ENCODE assay signal across 9 cellular contexts in genomic region chr9:123269316-123269715, GRCh38. TPM values are rescaled to one million over a fixed set of nuclear protein-coding genes. Genes with fewer than 3 reads are reported as not detected.
DNase-seq lines count a peak whose midpoint lies in the region; ATAC-seq and TF ChIP-seq lines count a peak whose summit lies in the region.
"Had no signal": no experiment of that assay in that cellular context is flagged by ENCODE, and none has a peak within 500 bp of the region (broad histone marks: within the 10 kb centered on the region; RNA-seq: fewer than 3 reads in every experiment).

No MANE protein-coding gene starts in this region.

- no peaks in the 10 kb centered on the region for H3K27me3 ChIP-seq in CD8-positive, alpha-beta memory T cell (ENCODE audit: insufficient read depth, low read length, poor library complexity, severe bottlenecking)
- H3K27me3 ChIP-seq in MG63 (peaks cover 11% of the 10 kb centered on the region; the same call in 1 of the 2 replicates), colonic mucosa (no peaks in the 10 kb centered on the region), neuronal stem cell (ENCODE audit: control insufficient read depth in 3 of 3, insufficient read depth in 3 of 3, low read depth in 1 of 3, low read length in 3 of 3) (peaks cover 0 to 11% (median 2%) of the 10 kb centered on the region in 3 experiments)

- H3K4me1 ChIP-seq in CD8-positive, alpha-beta memory T cell (ENCODE audit: insufficient read depth, low read length): peaks cover 14% of the 10 kb centered on the region
- H3K4me1 ChIP-seq in colonic mucosa: peaks cover 9% of the 10 kb centered on the region
- peaks cover 10 to 15% of the 10 kb centered on the region in 2 donors for H3K4me1 ChIP-seq in neuronal stem cell (ENCODE audit: control insufficient read depth in 2 of 2, insufficient read depth in 1 of 2, low read depth in 1 of 2, low read length in 2 of 2)

- no peak overlapping the region for H2BK12ac ChIP-seq in neuronal stem cell (ENCODE audit: low read length)

- peak overlapping the region; percentile 44 for H3K27ac ChIP-seq in CD8-positive, alpha-beta memory T cell (ENCODE audit: low read depth, low read length)
- H3K27ac ChIP-seq in colonic mucosa (no peak overlapping the region), neuronal stem cell (replicated peaks; ENCODE audit: low read length) (no peak overlapping the region)

- H3K4ac ChIP-seq in neuronal stem cell (ENCODE audit: low read length): no peak overlapping the region

- peak overlapping the region; percentile 100 for H2AFZ ChIP-seq in neuronal stem cell (ENCODE audit: low read length)

- POLR2A ChIA-PET in CD8-positive, alpha-beta memory T cell (lab: Charles Lee): interaction anchor here (0.7 to 0.8 kb wide), 2 partner anchors 53 to 70 kb away, joined by 3 read pairs; no protein-coding TSS in a partner anchor

- H3K23ac ChIP-seq in neuronal stem cell (ENCODE audit: low read depth, low read length, poor library complexity): peak overlapping the region; percentile 50

- H3K4me1 Mint-ChIP-seq in CD8-positive, alpha-beta memory T cell: peaks cover 20 to 31% (median 23%) of the 10 kb centered on the region in 3 donors

- H3K9ac ChIP-seq in colonic mucosa (ENCODE audit: low read depth in 2 of 2, low read length in 2 of 2) (peak overlapping the region; percentile 61 to 71), neuronal stem cell (ENCODE audit: low read depth, low read length, poor library complexity) (no peak overlapping the region)

- no peak for DNase-seq in CD8-positive, alpha-beta memory T cell
- DNase-seq in MG63: no peak
- no peak for DNase-seq in colonic mucosa
- no peak for DNase-seq in neuronal stem cell (ENCODE audit: low spot score)
- no peak for DNase-seq in dedifferentiated amniotic fluid mesenchymal stem cell (ENCODE audit: extremely low spot score)
- DNase-seq in stimulated activated CD4-positive, alpha-beta T cell treated with anti-CD3 and anti-CD28 coated beads, Interleukin-12 subunit alpha, Interleukin-12 subunit beta, amount 100 ng/mL, for 4 hours: no peak

- H3K27me3 Mint-ChIP-seq in CD8-positive, alpha-beta memory T cell: no peaks in the 10 kb centered on the region

- peak overlapping the region; percentile 50 for H3K4me2 ChIP-seq in neuronal stem cell (ENCODE audit: insufficient read depth, low read length, poor library complexity, severe bottlenecking)

- no peak for TF ChIP-seq CTCF in colonic mucosa (IDR thresholded peaks at IDR 0.05)

- H4K8ac ChIP-seq in neuronal stem cell (ENCODE audit: low read depth, low read length): no peak overlapping the region

- H3K9me3 Mint-ChIP-seq in CD8-positive, alpha-beta memory T cell: no peaks in the 10 kb centered on the region

- H2BK120ac ChIP-seq in neuronal stem cell (ENCODE audit: low read depth, low read length): no peak overlapping the region

- H3K14ac ChIP-seq in neuronal stem cell (ENCODE audit: low read length): no peak overlapping the region

- H3K4me3 ChIP-seq in CD8-positive, alpha-beta memory T cell (ENCODE audit: low read length): peak overlapping the region; percentile 75
- H3K4me3 ChIP-seq in MG63: peak overlapping the region; percentile 63
- H3K4me3 ChIP-seq in colonic mucosa: peak overlapping the region; percentile 72
- H3K4me3 ChIP-seq in neuronal stem cell (ENCODE audit: low read length in 2 of 2): peak overlapping the region; percentile 79 to 97

- H3K9me3 ChIP-seq in CD8-positive, alpha-beta memory T cell (ENCODE audit: low read length): no peaks in the 10 kb centered on the region
- no peaks in the 10 kb centered on the region for H3K9me3 ChIP-seq in MG63
- H3K9me3 ChIP-seq in colonic mucosa: no peaks in the 10 kb centered on the region
- no peaks in the 10 kb centered on the region for H3K9me3 ChIP-seq in neuronal stem cell (replicated peaks in 1 of 2; ENCODE audit: control insufficient read depth in 2 of 2, insufficient read depth in 1 of 2, low read depth in 1 of 2, low read length in 2 of 2)
- H3K9me3 ChIP-seq: mucosa of descending colon had no signal

- no peaks in the 10 kb centered on the region for H3K36me3 Mint-ChIP-seq in CD8-positive, alpha-beta memory T cell

- peaks cover 1% of the 10 kb centered on the region for H3K79me1 ChIP-seq in neuronal stem cell (ENCODE audit: low read depth, low read length)

- no peak for ATAC-seq in GM19023 (IDR thresholded peaks at IDR 0.05; ENCODE audit: unreplicated experiment)
- ATAC-seq in HG03460 (IDR thresholded peaks at IDR 0.05; ENCODE audit: unreplicated experiment): no peak

- H2BK15ac ChIP-seq in neuronal stem cell (ENCODE audit: low read length): no peak overlapping the region

- H2AK5ac ChIP-seq in neuronal stem cell (ENCODE audit: low read depth, low read length): peak overlapping the region; percentile 18

- H4K91ac ChIP-seq in neuronal stem cell (ENCODE audit: low read depth, low read length, poor library complexity): no peak overlapping the region

- no peak overlapping the region for H3K18ac ChIP-seq in neuronal stem cell (ENCODE audit: low read length)

- H3K4me3 Mint-ChIP-seq in CD8-positive, alpha-beta memory T cell: peak overlapping the region; percentile 74 to 87 (median 80)

- CTCF ChIA-PET in CD8-positive, alpha-beta memory T cell (lab: Charles Lee): interaction anchor here (1.3 to 1.8 kb wide), 2 partner anchors 9 to 35 kb away, joined by 3 to 7 read pairs; no protein-coding TSS in a partner anchor

- intact Hi-C loops in colonic mucosa (cut with DNase I): no loop called here

- no peak overlapping the region for H2BK5ac ChIP-seq in neuronal stem cell (ENCODE audit: low read length)

- no peaks in the 10 kb centered on the region for H3K36me3 ChIP-seq in CD8-positive, alpha-beta memory T cell (ENCODE audit: insufficient read depth, low read length)
- H3K36me3 ChIP-seq in MG63 (no peaks in the 10 kb centered on the region), colonic mucosa (no peaks in the 10 kb centered on the region), neuronal stem cell (replicated peaks in 1 of 2; ENCODE audit: control insufficient read depth in 2 of 2, insufficient read depth in 2 of 2, low read length in 2 of 2) (no peaks in the 10 kb centered on the region)

- WGBS in neuronal stem cell (ENCODE audit: extremely low coverage in 2 of 2, insufficient read length in 2 of 2, insufficient replicate concordance in 1 of 2), 2 donors: no CpG with 5 or more reads among the region's 7 CpGs

- peak overlapping the region; percentile 10 to 86 (median 60) for H3K27ac Mint-ChIP-seq in CD8-positive, alpha-beta memory T cell

RNA-seq across cellular contexts. Expression of gene STRBP, which starts 0.9 kb away (rescaled TPM):
- 10 to 100 TPM; 31.4 to 32.3 TPM for total RNA-seq in CD8-positive, alpha-beta memory T cell
- 22.2 TPM for polyA plus RNA-seq in CD8-positive, alpha-beta memory T cell
- total RNA-seq in MG63 (2014; rRNA removed; shearing (Covaris generic); ENCODE audit: low replicate concordance): 8.1 and 8.6 TPM in 2 replicates
- 10 to 100 TPM; 37.5 to 53.5 TPM for total RNA-seq in colonic mucosa
- polyA plus RNA-seq in neuronal stem cell (2013, experiment 1 of 2): 54.4 TPM
- polyA plus RNA-seq in neuronal stem cell (2013, experiment 2 of 2): 56.1 TPM
